ENCODE assay signal across 1 cellular context in the genomic region with DNA sequence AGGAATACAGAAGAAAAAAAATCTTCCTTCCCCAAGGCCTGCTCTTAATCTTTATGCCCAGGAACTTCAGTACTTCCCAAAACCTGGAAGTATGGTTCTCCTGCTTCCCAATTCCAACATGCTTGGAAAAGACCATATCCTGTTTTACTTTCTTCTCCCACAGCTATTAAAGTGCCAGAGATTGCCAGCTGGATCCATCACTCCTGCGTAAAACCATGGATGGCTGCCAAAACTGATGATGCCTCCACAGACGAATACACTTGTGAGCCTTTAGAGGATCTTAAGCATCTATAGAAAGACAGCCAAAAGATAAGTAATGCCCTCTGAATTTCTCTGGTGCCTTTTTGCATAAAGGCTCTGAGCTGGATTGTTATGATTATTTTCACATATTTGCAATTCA.
TF ChIP-seq lines count a peak whose summit lies in the region.

No MANE protein-coding gene starts in this region.

TF ChIP-seq in GM23338, 12 proteins besides CTCF, POLR2A, EP300 and RAD21 (continued from another document):
- TF ChIP-seq, protein P1, sequence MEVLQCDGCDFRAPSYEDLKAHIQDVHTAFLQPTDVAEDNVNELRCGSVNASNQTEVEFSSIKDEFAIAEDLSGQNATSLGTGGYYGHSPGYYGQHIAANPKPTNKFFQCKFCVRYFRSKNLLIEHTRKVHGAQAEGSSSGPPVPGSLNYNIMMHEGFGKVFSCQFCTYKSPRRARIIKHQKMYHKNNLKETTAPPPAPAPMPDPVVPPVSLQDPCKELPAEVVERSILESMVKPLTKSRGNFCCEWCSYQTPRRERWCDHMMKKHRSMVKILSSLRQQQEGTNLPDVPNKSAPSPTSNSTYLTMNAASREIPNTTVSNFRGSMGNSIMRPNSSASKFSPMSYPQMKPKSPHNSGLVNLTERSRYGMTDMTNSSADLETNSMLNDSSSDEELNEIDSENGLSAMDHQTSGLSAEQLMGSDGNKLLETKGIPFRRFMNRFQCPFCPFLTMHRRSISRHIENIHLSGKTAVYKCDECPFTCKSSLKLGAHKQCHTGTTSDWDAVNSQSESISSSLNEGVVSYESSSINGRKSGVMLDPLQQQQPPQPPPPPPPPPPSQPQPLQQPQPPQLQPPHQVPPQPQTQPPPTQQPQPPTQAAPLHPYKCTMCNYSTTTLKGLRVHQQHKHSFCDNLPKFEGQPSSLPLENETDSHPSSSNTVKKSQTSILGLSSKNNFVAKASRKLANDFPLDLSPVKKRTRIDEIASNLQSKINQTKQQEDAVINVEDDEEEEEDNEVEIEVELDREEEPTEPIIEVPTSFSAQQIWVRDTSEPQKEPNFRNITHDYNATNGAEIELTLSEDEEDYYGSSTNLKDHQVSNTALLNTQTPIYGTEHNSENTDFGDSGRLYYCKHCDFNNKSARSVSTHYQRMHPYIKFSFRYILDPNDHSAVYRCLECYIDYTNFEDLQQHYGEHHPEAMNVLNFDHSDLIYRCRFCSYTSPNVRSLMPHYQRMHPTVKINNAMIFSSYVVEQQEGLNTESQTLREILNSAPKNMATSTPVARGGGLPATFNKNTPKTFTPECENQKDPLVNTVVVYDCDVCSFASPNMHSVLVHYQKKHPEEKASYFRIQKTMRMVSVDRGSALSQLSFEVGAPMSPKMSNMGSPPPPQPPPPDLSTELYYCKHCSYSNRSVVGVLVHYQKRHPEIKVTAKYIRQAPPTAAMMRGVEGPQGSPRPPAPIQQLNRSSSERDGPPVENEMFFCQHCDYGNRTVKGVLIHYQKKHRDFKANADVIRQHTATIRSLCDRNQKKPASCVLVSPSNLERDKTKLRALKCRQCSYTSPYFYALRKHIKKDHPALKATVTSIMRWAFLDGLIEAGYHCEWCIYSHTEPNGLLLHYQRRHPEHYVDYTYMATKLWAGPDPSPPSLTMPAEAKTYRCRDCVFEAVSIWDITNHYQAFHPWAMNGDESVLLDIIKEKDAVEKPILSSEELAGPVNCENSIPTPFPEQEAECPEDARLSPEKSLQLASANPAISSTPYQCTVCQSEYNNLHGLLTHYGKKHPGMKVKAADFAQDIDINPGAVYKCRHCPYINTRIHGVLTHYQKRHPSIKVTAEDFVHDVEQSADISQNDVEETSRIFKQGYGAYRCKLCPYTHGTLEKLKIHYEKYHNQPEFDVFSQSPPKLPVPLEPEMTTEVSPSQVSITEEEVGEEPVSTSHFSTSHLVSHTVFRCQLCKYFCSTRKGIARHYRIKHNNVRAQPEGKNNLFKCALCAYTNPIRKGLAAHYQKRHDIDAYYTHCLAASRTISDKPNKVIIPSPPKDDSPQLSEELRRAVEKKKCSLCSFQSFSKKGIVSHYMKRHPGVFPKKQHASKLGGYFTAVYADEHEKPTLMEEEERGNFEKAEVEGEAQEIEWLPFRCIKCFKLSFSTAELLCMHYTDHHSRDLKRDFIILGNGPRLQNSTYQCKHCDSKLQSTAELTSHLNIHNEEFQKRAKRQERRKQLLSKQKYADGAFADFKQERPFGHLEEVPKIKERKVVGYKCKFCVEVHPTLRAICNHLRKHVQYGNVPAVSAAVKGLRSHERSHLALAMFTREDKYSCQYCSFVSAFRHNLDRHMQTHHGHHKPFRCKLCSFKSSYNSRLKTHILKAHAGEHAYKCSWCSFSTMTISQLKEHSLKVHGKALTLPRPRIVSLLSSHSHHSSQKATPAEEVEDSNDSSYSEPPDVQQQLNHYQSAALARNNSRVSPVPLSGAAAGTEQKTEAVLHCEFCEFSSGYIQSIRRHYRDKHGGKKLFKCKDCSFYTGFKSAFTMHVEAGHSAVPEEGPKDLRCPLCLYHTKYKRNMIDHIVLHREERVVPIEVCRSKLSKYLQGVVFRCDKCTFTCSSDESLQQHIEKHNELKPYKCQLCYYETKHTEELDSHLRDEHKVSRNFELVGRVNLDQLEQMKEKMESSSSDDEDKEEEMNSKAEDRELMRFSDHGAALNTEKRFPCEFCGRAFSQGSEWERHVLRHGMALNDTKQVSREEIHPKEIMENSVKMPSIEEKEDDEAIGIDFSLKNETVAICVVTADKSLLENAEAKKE (CRISPR knock-in tag; IDR thresholded peaks at IDR 0.05) = peak; percentile 53; the same call in 1 of the 2 replicates
